In the genomic region with DNA sequence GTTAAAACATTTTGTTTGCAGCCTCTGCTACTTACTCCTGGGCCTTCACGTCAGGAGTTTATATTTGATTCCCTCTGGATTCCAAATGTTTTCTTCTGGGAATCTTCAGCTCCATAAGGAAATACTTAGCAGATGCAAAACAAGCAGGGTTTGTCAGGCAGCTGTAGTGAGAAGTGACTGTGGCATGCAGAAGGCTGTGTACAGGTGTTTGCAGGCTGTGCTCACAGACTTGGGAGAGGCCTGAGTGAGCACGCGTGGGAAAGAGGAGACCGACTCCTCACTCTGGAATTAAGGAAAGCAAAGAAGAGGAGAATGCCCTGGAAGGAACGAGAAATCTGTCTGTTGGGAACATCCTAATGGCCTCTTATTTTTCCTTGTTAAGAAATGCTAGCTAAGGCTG, we compare ENCODE assay signal across 9 cellular contexts.
A peak's percentile ranks its signal among the peaks of the same experiment; 100 is the strongest.
DNase-seq lines count a peak whose midpoint lies in the region; ATAC-seq and TF ChIP-seq lines count a peak whose summit lies in the region.
"Had no signal": no experiment of that assay in that cellular context is flagged by ENCODE, and none has a peak within 500 bp of the region (broad histone marks: within the 10 kb centered on the region; RNA-seq: fewer than 3 reads in every experiment).

No MANE protein-coding gene starts in this region.

- no peak overlapping the region for H3K9ac ChIP-seq in parathyroid adenoma

- H3K27ac ChIP-seq in CD4-positive, CD25-positive, alpha-beta regulatory T cell (ENCODE audit: insufficient read depth, low read length, poor library complexity, severe bottlenecking), result no peak overlapping the region
- peak overlapping the region; percentile 51 for H3K27ac ChIP-seq in parathyroid adenoma

- no peak overlapping the region for H3K4me3 ChIP-seq in CD4-positive, CD25-positive, alpha-beta regulatory T cell (ENCODE audit: low read depth, low read length)
- H3K4me3 ChIP-seq in parathyroid adenoma (ENCODE audit: low read depth, low read length), result no peak overlapping the region

- H3K36me3 ChIP-seq in CD4-positive, CD25-positive, alpha-beta regulatory T cell (ENCODE audit: control insufficient read depth, insufficient read depth, low read length), result peaks cover 64% of the 10 kb centered on the region
- no peaks in the 10 kb centered on the region for H3K36me3 ChIP-seq in parathyroid adenoma (ENCODE audit: control insufficient read depth, insufficient read depth, low read length)

- no peak for TF ChIP-seq CTCF in parathyroid adenoma (IDR thresholded peaks at IDR 0.05)

- H3K4me1 Mint-ChIP-seq in CD4-positive, CD25-positive, alpha-beta regulatory T cell, result peaks cover 12 to 93% (median 51%) of the 10 kb centered on the region in 4 donors

- no peak for ATAC-seq in CD4-positive, CD25-positive, alpha-beta regulatory T cell (ENCODE audit: low read depth in 2 of 2)
- ATAC-seq in SK-N-SH treated with all-trans-retinoic acid at 6 μM for 48 hours (peak; percentile 37), HG02623 (IDR thresholded peaks at IDR 0.05; ENCODE audit: unreplicated experiment) (no peak), HG03039 (IDR thresholded peaks at IDR 0.05; ENCODE audit: unreplicated experiment) (no peak)

- H3K27me3 Mint-ChIP-seq in CD4-positive, CD25-positive, alpha-beta regulatory T cell, result peaks cover 4% of the 10 kb centered on the region

- peak overlapping the region; percentile 43 for H3K4me2 ChIP-seq in parathyroid adenoma (ENCODE audit: low read length)

- peak overlapping the region in 1 of 4 donors; percentile 42 for H3K4me3 Mint-ChIP-seq in CD4-positive, CD25-positive, alpha-beta regulatory T cell

- no peaks in the 10 kb centered on the region for H3K27me3 ChIP-seq in CD4-positive, CD25-positive, alpha-beta regulatory T cell (ENCODE audit: control insufficient read depth, insufficient read depth, low read length)
- H3K27me3 ChIP-seq in parathyroid adenoma (ENCODE audit: control insufficient read depth, insufficient read depth, low read length), result no peaks in the 10 kb centered on the region
- H3K27me3 ChIP-seq: neutrophil had no signal

- H3K27ac Mint-ChIP-seq in CD4-positive, CD25-positive, alpha-beta regulatory T cell, result peak overlapping the region; percentile 85 to 92 (median 86)

- no peak overlapping the region for H2AFZ ChIP-seq in parathyroid adenoma

- no peaks in the 10 kb centered on the region for H3K79me2 ChIP-seq in parathyroid adenoma

- no peaks in the 10 kb centered on the region for H3K9me3 Mint-ChIP-seq in CD4-positive, CD25-positive, alpha-beta regulatory T cell

- H3K4me1 ChIP-seq in CD4-positive, CD25-positive, alpha-beta regulatory T cell (ENCODE audit: control insufficient read depth, insufficient read depth, low read length, poor library complexity, severe bottlenecking), result peaks cover 31% of the 10 kb centered on the region
- peaks cover 7% of the 10 kb centered on the region for H3K4me1 ChIP-seq in parathyroid adenoma

- peaks cover 61% of the 10 kb centered on the region for H3K36me3 Mint-ChIP-seq in CD4-positive, CD25-positive, alpha-beta regulatory T cell

- H3K9me3 ChIP-seq in CD4-positive, CD25-positive, alpha-beta regulatory T cell (ENCODE audit: control insufficient read depth in 2 of 2, low read length in 2 of 2), result no peaks in the 10 kb centered on the region
- no peaks in the 10 kb centered on the region for H3K9me3 ChIP-seq in parathyroid adenoma (ENCODE audit: control insufficient read depth, low read length)
- H3K9me3 ChIP-seq: neutrophil had no signal

- DNase-seq in CD4-positive, CD25-positive, alpha-beta regulatory T cell, result no peak
- DNase-seq in fibroblast of peridontal ligament (ENCODE audit: extremely low read depth), result peak; percentile 56
- DNase-seq in NCI-H510A (lab: John Stamatoyannopoulos, UW), result no peak
- DNase-seq in globus pallidus (ENCODE audit: low spot score), result no peak

TF ChIP-seq in SK-N-SH treated with all-trans-retinoic acid at 6 μM for 48 hours, 23 proteins besides CTCF, POLR2A, EP300 and RAD21:
- TF ChIP-seq ESRRG (CRISPR knock-in tag; IDR thresholded peaks at IDR 0.05), result no peak
- TF ChIP-seq ZFP3 (CRISPR knock-in tag; IDR thresholded peaks at IDR 0.05), result no peak
- no peak for TF ChIP-seq ZC3H10 (CRISPR knock-in tag; IDR thresholded peaks at IDR 0.05)
- no peak for TF ChIP-seq TCF4 (CRISPR knock-in tag; IDR thresholded peaks at IDR 0.05; ENCODE audit: borderline replicate concordance)
- TF ChIP-seq CSDC2 (CRISPR knock-in tag; IDR thresholded peaks at IDR 0.05), result 0 out of 2 replicates have a peak, but pooled peaks have one; percentile 14
- 0 out of 2 replicates have a peak, but pooled peaks have one; percentile 10 for TF ChIP-seq SNAI2 (CRISPR knock-in tag; IDR thresholded peaks at IDR 0.05)
- TF ChIP-seq, protein P1, sequence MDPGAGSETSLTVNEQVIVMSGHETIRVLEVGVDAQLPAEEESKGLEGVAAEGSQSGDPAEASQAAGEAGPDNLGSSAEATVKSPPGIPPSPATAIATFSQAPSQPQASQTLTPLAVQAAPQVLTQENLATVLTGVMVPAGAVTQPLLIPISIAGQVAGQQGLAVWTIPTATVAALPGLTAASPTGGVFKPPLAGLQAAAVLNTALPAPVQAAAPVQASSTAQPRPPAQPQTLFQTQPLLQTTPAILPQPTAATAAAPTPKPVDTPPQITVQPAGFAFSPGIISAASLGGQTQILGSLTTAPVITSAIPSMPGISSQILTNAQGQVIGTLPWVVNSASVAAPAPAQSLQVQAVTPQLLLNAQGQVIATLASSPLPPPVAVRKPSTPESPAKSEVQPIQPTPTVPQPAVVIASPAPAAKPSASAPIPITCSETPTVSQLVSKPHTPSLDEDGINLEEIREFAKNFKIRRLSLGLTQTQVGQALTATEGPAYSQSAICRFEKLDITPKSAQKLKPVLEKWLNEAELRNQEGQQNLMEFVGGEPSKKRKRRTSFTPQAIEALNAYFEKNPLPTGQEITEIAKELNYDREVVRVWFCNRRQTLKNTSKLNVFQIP (CRISPR knock-in tag; IDR thresholded peaks at IDR 0.05; ENCODE audit: borderline replicate concordance, low read depth), result no peak
